8 cellular contexts compared by ENCODE assay signal in the genomic region with DNA sequence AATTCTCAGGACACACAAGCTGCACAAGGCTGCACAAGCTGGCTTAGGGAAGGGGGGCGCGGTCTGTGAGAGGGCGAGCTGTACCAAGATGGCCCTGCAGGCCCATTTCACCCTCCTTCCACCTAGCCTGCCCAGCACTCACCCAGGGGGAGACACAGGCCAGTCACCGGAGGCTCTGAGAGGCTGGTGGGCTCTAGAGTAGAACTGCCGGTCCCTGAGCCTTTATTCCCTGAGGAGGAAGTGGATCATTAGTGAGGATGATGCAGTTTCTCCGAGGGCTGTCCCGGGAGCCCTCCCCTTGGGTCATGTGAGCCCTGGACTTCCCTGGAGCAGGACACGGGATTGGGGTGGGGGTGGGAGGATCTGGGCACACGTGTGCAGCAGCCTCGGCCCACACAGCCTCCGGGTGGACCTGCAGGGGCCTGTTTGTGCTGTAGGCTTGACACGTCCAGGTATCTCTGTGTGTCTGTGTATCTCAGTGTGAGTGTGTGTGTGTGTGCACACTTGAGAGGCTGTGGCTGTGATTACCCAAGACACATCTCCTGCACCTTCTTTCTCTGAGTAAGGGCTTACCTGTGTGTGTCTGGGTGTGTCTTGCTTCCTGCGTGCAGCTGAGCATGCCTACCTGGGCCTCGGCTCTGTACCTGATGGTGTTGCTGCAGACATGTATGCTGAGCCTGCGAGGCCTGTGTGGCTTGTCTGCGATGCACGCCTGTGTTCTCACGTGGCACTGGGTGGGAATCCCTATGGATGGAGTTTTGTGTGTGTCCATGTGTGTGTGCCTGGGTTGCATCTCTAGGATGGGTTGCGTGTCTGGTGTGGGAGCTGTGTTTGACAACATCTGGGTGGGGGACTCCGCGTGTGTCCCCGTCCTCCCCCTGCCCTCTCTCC. TPM values are rescaled to one million over a fixed set of nuclear protein-coding genes. Genes with fewer than 3 reads are reported as not detected.
A peak's percentile ranks its signal among the peaks of the same experiment; 100 is the strongest.
DNase-seq lines count a peak whose midpoint lies in the region; ATAC-seq and TF ChIP-seq lines count a peak whose summit lies in the region.

A gene (minus strand): TSS at position 195 of the 891 bp plus-strand sequence. CDS start 328 bp downstream, outside the sequence.

- POLR2A ChIA-PET in WTC11 (lab: Charles Lee), result interaction anchor here (1.1 kb wide), 1 partner anchor 14 kb away, joined by 3 read pairs; no protein-coding TSS in a partner anchor

- H3K27ac Mint-ChIP-seq in WTC11, result no peak within 1 kb of the TSS; the same call in 1 of the 2 replicates

- H3K9me3 Mint-ChIP-seq in WTC11, result no peaks in the 10 kb centered on the region

- 60% methylated on average over 22 of the region's 22 CpGs for WGBS in right cardiac atrium
- 44% methylated on average over 21 of the region's 22 CpGs for WGBS in prostate gland

- peaks cover 8% of the 10 kb centered on the region for H3K4me1 Mint-ChIP-seq in WTC11

- H3K4me1 ChIP-seq in right cardiac atrium (ENCODE audit: control insufficient read depth, insufficient read depth, low read length) (no peaks in the 10 kb centered on the region), prostate gland (replicated peaks) (no peaks in the 10 kb centered on the region)

- intact Hi-C loops in right cardiac atrium (cut with DNase I) (no loop called here), prostate gland (cut with DNase I) (no loop called here)

- DNase-seq in WTC11 (ENCODE audit: low spot score), result no peak
- DNase-seq in right cardiac atrium, result no peak
- no peak for DNase-seq in prostate gland (ENCODE audit: low spot score)
- no peak for DNase-seq in H4 (ENCODE audit: low spot score)
- no peak for DNase-seq in NCI-H2171 (lab: John Stamatoyannopoulos, UW)

- TF ChIP-seq CTCF in WTC11 (IDR thresholded peaks at IDR 0.05) (no peak), prostate gland (IDR thresholded peaks at IDR 0.05) (no peak)

- TF ChIP-seq POLR2A in prostate gland (IDR thresholded peaks at IDR 0.05), result no peak

- H3K27me3 ChIP-seq in right cardiac atrium (ENCODE audit: control insufficient read depth, insufficient read depth) (no peaks in the 10 kb centered on the region), prostate gland (replicated peaks; ENCODE audit: insufficient read depth) (no peaks in the 10 kb centered on the region)

- peak within 1 kb of the TSS; percentile 56 for H3K4me3 Mint-ChIP-seq in WTC11

- H3K36me3 Mint-ChIP-seq in WTC11, result no peaks in the 10 kb centered on the region

- H3K27ac ChIP-seq in right cardiac atrium (ENCODE audit: low read length), result no peak within 1 kb of the TSS
- peak within 1 kb of the TSS; percentile 53 to 57 for H3K27ac ChIP-seq in prostate gland

- H3K36me3 ChIP-seq in prostate gland, result no peaks in the 10 kb centered on the region

- 0 out of 2 replicates have a peak, but pooled peaks have one; percentile 8 for ATAC-seq in WTC11
- peak in 1 of 2 donors; percentile 32 for ATAC-seq in right cardiac atrium
- ATAC-seq in HG03139 (IDR thresholded peaks at IDR 0.05; ENCODE audit: unreplicated experiment), result no peak
- ATAC-seq in HG03175 (IDR thresholded peaks at IDR 0.05; ENCODE audit: unreplicated experiment), result no peak

- H3K9me3 ChIP-seq in right cardiac atrium (ENCODE audit: control insufficient read depth, low read length) (no peaks in the 10 kb centered on the region), prostate gland (no peaks in the 10 kb centered on the region)

- peaks cover 14% of the 10 kb centered on the region for H3K27me3 Mint-ChIP-seq in WTC11 (ENCODE audit: low read depth)

- H3K4me3 ChIP-seq in GM08714 (ENCODE audit: low read length), result peak within 1 kb of the TSS; percentile 26; the same call in 1 of the 2 replicates
- H3K4me3 ChIP-seq in right cardiac atrium (ENCODE audit: low read length), result peak within 1 kb of the TSS; percentile 3
- peak within 1 kb of the TSS; percentile 22 to 30 for H3K4me3 ChIP-seq in prostate gland

- CTCF ChIA-PET in WTC11 (lab: Charles Lee), result interaction anchor here (0.8 to 1.8 kb wide), 6 partner anchors 18 to 220 kb away, joined by 3 to 15 read pairs (median 3); a partner anchor contains a TSS

TF ChIP-seq in WTC11, 78 proteins besides CTCF, POLR2A, EP300 and RAD21:
- TF ChIP-seq ZNF671 (CRISPR knock-in tag; IDR thresholded peaks at IDR 0.05) (no peak), FOXK1 (CRISPR knock-in tag; IDR thresholded peaks at IDR 0.05) (no peak), PRRX2 (CRISPR knock-in tag; IDR thresholded peaks at IDR 0.05) (no peak)
- TF ChIP-seq, protein P1, sequence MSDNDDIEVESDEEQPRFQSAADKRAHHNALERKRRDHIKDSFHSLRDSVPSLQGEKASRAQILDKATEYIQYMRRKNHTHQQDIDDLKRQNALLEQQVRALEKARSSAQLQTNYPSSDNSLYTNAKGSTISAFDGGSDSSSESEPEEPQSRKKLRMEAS (CRISPR knock-in tag; IDR thresholded peaks at IDR 0.05), result no peak
- TF ChIP-seq, protein P2, sequence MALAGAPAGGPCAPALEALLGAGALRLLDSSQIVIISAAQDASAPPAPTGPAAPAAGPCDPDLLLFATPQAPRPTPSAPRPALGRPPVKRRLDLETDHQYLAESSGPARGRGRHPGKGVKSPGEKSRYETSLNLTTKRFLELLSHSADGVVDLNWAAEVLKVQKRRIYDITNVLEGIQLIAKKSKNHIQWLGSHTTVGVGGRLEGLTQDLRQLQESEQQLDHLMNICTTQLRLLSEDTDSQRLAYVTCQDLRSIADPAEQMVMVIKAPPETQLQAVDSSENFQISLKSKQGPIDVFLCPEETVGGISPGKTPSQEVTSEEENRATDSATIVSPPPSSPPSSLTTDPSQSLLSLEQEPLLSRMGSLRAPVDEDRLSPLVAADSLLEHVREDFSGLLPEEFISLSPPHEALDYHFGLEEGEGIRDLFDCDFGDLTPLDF (CRISPR knock-in tag; IDR thresholded peaks at IDR 0.05), result no peak
- TF ChIP-seq, protein P3, sequence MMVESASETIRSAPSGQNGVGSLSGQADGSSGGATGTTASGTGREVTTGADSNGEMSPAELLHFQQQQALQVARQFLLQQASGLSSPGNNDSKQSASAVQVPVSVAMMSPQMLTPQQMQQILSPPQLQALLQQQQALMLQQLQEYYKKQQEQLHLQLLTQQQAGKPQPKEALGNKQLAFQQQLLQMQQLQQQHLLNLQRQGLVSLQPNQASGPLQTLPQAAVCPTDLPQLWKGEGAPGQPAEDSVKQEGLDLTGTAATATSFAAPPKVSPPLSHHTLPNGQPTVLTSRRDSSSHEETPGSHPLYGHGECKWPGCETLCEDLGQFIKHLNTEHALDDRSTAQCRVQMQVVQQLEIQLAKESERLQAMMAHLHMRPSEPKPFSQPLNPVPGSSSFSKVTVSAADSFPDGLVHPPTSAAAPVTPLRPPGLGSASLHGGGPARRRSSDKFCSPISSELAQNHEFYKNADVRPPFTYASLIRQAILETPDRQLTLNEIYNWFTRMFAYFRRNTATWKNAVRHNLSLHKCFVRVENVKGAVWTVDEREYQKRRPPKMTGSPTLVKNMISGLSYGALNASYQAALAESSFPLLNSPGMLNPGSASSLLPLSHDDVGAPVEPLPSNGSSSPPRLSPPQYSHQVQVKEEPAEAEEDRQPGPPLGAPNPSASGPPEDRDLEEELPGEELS (CRISPR knock-in tag; IDR thresholded peaks at IDR 0.05), result no peak

RNA-seq across cellular contexts. Expression of the gene that starts here (rescaled TPM):
- total RNA-seq in WTC11 (2021) (8.6 to 14.3 TPM (median 11.8 TPM) in 3 replicates), right cardiac atrium (1 to 10 TPM; 2.9 to 8.4 (median 6.1) TPM), prostate gland (10 to 100 TPM; 23.3 to 59.3 TPM)
- polyA plus RNA-seq in right cardiac atrium, result 3.8 TPM
- total RNA-seq in H4 (2014; rRNA removed; shearing (Covaris generic)), result 8.2 and 10.4 TPM in 2 replicates
